13 cellular contexts compared by ENCODE assay signal in genomic region chr5:142846402-142846801, GRCh38.
DNase-seq lines count a peak whose midpoint lies in the region; ATAC-seq and TF ChIP-seq lines count a peak whose summit lies in the region.
"Had no signal": no experiment of that assay in that cellular context is flagged by ENCODE, and none has a peak within 500 bp of the region (broad histone marks: within the 10 kb centered on the region; RNA-seq: fewer than 3 reads in every experiment).

No MANE protein-coding gene starts in this region.

- H4K20me1 ChIP-seq in GM23338 (replicated peaks; ENCODE audit: insufficient read depth) (no peaks in the 10 kb centered on the region), osteoblast (ENCODE audit: insufficient read depth, low read length) (no peaks in the 10 kb centered on the region)

- H3K27me3 Mint-ChIP-seq in GM23338 (ENCODE audit: insufficient read depth, low read depth, poor library complexity): peaks cover 14% of the 10 kb centered on the region

- peaks cover 49% of the 10 kb centered on the region for H3K4me1 ChIP-seq in GM23338 (ENCODE audit: insufficient read depth)
- H3K4me1 ChIP-seq in left lung: peaks cover 0 to 45% of the 10 kb centered on the region in 2 donors
- H3K4me1 ChIP-seq in aorta (ENCODE audit: control insufficient read depth in 1 of 2, insufficient read depth in 2 of 2, low read length in 2 of 2): peaks cover 3 to 9% of the 10 kb centered on the region in 2 donors
- H3K4me1 ChIP-seq in osteoblast (ENCODE audit: insufficient read depth, low read length): peaks cover 13% of the 10 kb centered on the region

- H3K36me3 Mint-ChIP-seq in GM23338 (ENCODE audit: low read depth): no peaks in the 10 kb centered on the region

- no peaks in the 10 kb centered on the region for H3K36me3 ChIP-seq in GM23338 (ENCODE audit: insufficient read depth)
- H3K36me3 ChIP-seq in left lung: no peaks in the 10 kb centered on the region
- H3K36me3 ChIP-seq in aorta (ENCODE audit: control insufficient read depth in 1 of 2, insufficient read depth in 2 of 2, low read length in 1 of 2): no peaks in the 10 kb centered on the region
- H3K36me3 ChIP-seq in osteoblast (ENCODE audit: insufficient read depth, low read length): no peaks in the 10 kb centered on the region

- no peak overlapping the region for H2AFZ ChIP-seq in GM23338
- no peak overlapping the region for H2AFZ ChIP-seq in osteoblast (ENCODE audit: low read length)

- no peak overlapping the region for H3K4me2 ChIP-seq in GM23338
- H3K4me2 ChIP-seq in osteoblast (ENCODE audit: insufficient read depth, low read length): no peak overlapping the region
- H3K4me2 ChIP-seq: smooth muscle cell had no signal

- no peak for TF ChIP-seq CTCF in GM23338 (conservative IDR thresholded peaks at IDR 0.05; ENCODE audit: low read depth in 2 of 2)
- TF ChIP-seq CTCF in left lung (IDR thresholded peaks at IDR 0.05): no peak
- TF ChIP-seq CTCF in osteoblast (IDR thresholded peaks at IDR 0.05; ENCODE audit: extremely low read depth, low read depth, low read length): no peak

- no peak overlapping the region for H3K4me3 Mint-ChIP-seq in GM23338

- intact Hi-C loops in left lung (cut with DNase I) (no loop called here), aorta (cut with DNase I) (no loop called here)

- H3K27ac ChIP-seq in GM23338 (ENCODE audit: low read depth): 0 out of 2 replicates have a peak overlapping the region, but pooled peaks have one; percentile 78
- peak overlapping the region in 1 of 2 donors; percentile 47 for H3K27ac ChIP-seq in left lung
- no peak overlapping the region for H3K27ac ChIP-seq in aorta (ENCODE audit: low read depth in 1 of 2, low read length in 2 of 2)
- no peak overlapping the region for H3K27ac ChIP-seq in osteoblast (ENCODE audit: low read depth, low read length)

- no peaks in the 10 kb centered on the region for H3F3A ChIP-seq in GM23338 (replicated peaks; ENCODE audit: low read depth)

- ATAC-seq in GM23338: no peak
- peak; percentile 36 for ATAC-seq in left lung
- ATAC-seq in aorta (ENCODE audit: low FRiP score): no peak

- H3K27me3 ChIP-seq in GM23338 (ENCODE audit: insufficient read depth) (no peaks in the 10 kb centered on the region), left lung (no peaks in the 10 kb centered on the region), aorta (ENCODE audit: control insufficient read depth in 1 of 2, insufficient read depth in 2 of 2, low read length in 1 of 2) (no peaks in the 10 kb centered on the region), osteoblast (ENCODE audit: insufficient read depth, low read length) (no peaks in the 10 kb centered on the region)

- H3K4me3 ChIP-seq in GM23338: no peak overlapping the region
- H3K4me3 ChIP-seq in left lung: no peak overlapping the region
- no peak overlapping the region for H3K4me3 ChIP-seq in aorta (ENCODE audit: low read length in 2 of 2)
- no peak overlapping the region for H3K4me3 ChIP-seq in osteoblast (ENCODE audit: insufficient read depth, low read length)
- H3K4me3 ChIP-seq: smooth muscle cell had no signal

- DNase-seq in Ammon's horn (ENCODE audit: low spot score) (peak; percentile 44), GM23338 (ENCODE audit: low spot score) (no peak), SKM-1 (lab: John Stamatoyannopoulos, UW; ENCODE audit: unreplicated experiment) (peak; percentile 18), left lung (no peak), aorta (no peak), NCI-H187 treated with DMSO at 0.1 percent for 48 hours (lab: John Stamatoyannopoulos, UW) (no peak), NCI-H345 (lab: John Stamatoyannopoulos, UW) (no peak), osteoblast (ENCODE audit: insufficient read length, low spot score, missing footprints) (no peak)
- DNase-seq: activated T-cell treated with anti-CD3 and anti-CD28 coated beads, Interleukin-2, amount 50 U/mL, for 1 hour; foreskin melanocyte; NCI-H226; T-helper 2 cell had no signal

- H3K27ac Mint-ChIP-seq in GM23338: peak overlapping the region; percentile 74

- peaks cover 17% of the 10 kb centered on the region for H3K9me2 ChIP-seq in GM23338 (ENCODE audit: insufficient read depth)

- H3K9me3 Mint-ChIP-seq in GM23338: no peaks in the 10 kb centered on the region

- no peaks in the 10 kb centered on the region for H3K9me3 ChIP-seq in left lung
- H3K9me3 ChIP-seq in aorta (ENCODE audit: control insufficient read depth, low read length): no peaks in the 10 kb centered on the region
- no peaks in the 10 kb centered on the region for H3K9me3 ChIP-seq in osteoblast (ENCODE audit: low read depth, low read length)

- H3K4me1 Mint-ChIP-seq in GM23338: peaks cover 54% of the 10 kb centered on the region

- H3K79me2 ChIP-seq in GM23338 (replicated peaks; ENCODE audit: insufficient read depth): peaks cover 37% of the 10 kb centered on the region
- no peaks in the 10 kb centered on the region for H3K79me2 ChIP-seq in osteoblast (ENCODE audit: insufficient read depth, low read length)

TF ChIP-seq in GM23338, 12 proteins besides CTCF, POLR2A, EP300 and RAD21 (continues in another document):
- TF ChIP-seq NANOG (IDR thresholded peaks at IDR 0.05; ENCODE audit: borderline replicate concordance) (no peak), CREB1 (CRISPR knock-in tag; IDR thresholded peaks at IDR 0.05; ENCODE audit: low read depth) (no peak), JUNB (IDR thresholded peaks at IDR 0.05; ENCODE audit: unreplicated experiment) (no peak), ZNF114 (CRISPR knock-in tag; IDR thresholded peaks at IDR 0.05) (no peak), ZNF462 (CRISPR knock-in tag; IDR thresholded peaks at IDR 0.05) (no peak), EZH2phosphoT487 (IDR thresholded peaks at IDR 0.05; ENCODE audit: unreplicated experiment) (no peak), EZH2 (IDR thresholded peaks at IDR 0.05; ENCODE audit: low read depth, unreplicated experiment) (no peak), ZNF331 (CRISPR knock-in tag; IDR thresholded peaks at IDR 0.05; ENCODE audit: low read depth) (no peak), POLR2AphosphoS5 (IDR thresholded peaks at IDR 0.05; ENCODE audit: low read depth) (no peak), STAT1 (IDR thresholded peaks at IDR 0.05; ENCODE audit: unreplicated experiment) (no peak)

Comparison
In these comparisons a context has a peak if more than half of its experiments do, and no peak if none do; other contexts are left out.
1. DNase-seq: peak in Ammon's horn (single experiment) and SKM-1 (single experiment); none in GM23338 (single experiment), left lung (0 of 2), aorta (0 of 2), NCI-H187 treated with DMSO at 0.1 percent for 48 hours (single experiment), NCI-H345 (single experiment) and osteoblast (single experiment).